Comparison of ENCODE assay signal across 23 cellular contexts in the genomic region with DNA sequence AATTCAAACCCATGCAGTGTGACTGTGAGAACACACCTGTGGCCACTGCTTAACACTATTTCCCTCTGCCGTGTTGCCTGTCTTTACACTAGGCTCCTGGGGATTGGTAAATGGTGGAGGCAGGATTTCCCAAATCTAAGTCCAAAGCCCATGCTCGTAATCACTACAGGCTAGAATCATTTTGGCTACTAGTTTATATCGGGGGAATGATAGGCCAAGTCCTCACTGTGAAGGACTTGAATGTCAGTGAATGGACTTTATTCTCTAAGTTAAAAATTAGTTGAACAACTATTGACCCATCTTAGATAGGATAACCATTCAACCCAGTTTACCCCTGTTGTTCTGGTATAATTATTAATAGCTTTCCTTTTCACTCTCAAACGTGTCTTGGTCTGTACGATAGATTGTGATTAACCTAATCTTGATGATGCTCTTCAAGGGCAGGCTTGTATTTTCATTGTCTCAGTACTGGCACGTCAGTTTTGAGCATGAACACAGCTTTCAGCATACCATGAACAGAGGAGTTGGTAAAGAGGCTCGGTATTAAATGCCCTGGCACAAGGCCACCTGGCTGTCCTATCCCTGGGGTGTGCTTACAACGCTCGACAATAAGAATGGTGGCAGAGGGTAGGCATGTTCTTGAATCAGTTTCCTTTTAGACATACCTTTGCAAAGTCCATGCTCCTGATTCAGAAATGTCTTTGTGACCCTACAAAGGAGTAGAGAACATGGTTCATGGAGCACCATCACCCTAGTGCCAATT.
"Had no signal": no experiment of that assay in that cellular context is flagged by ENCODE, and none has a peak within 500 bp of the region (broad histone marks: within the 10 kb centered on the region; RNA-seq: fewer than 3 reads in every experiment).

No MANE protein-coding gene starts in this region.

- H3K4me3 Mint-ChIP-seq: endodermal cell; naive thymus-derived CD4-positive, alpha-beta T cell; nephron progenitor cell; stimulated activated effector memory CD8-positive, alpha-beta T cell treated with anti-CD3 and anti-CD28 coated beads, Interleukin-12 subunit alpha, Interleukin-12 subunit beta, amount 100 ng/mL, for 72 hours; type B pancreatic cell had no signal

- ATAC-seq: foreskin keratinocyte; heart left ventricle; naive thymus-derived CD4-positive, alpha-beta T cell; stimulated activated effector memory CD8-positive, alpha-beta T cell treated with anti-CD3 and anti-CD28 coated beads, Interleukin-12 subunit alpha, Interleukin-12 subunit beta, amount 100 ng/mL, for 72 hours; stimulated activated naive CD8-positive, alpha-beta T cell treated with anti-CD3 and anti-CD28 coated beads, Interleukin-15, Interleukin-2, amounts not matched to agents 100 U/mL and 50 U/mL, for 24 hours had no signal

- H3K4me1 ChIP-seq: left ventricle myocardium inferior, right atrium auricular region, thyroid gland had no signal

- H3K27ac ChIP-seq: coronary artery, foreskin keratinocyte, heart left ventricle, left ventricle myocardium inferior, parathyroid adenoma, right atrium auricular region, suprapubic skin, thyroid gland had no signal

- H3K9me3 Mint-ChIP-seq: endodermal cell; naive thymus-derived CD4-positive, alpha-beta T cell; nephron progenitor cell; stimulated activated effector memory CD8-positive, alpha-beta T cell treated with anti-CD3 and anti-CD28 coated beads, Interleukin-12 subunit alpha, Interleukin-12 subunit beta, amount 100 ng/mL, for 72 hours; type B pancreatic cell had no signal

- H3K9ac ChIP-seq: parathyroid adenoma had no signal

- H3K4me3 ChIP-seq: coronary artery, heart left ventricle, left ventricle myocardium inferior, right atrium auricular region, suprapubic skin, thyroid gland had no signal

- H3K36me3 Mint-ChIP-seq: stimulated activated effector memory CD8-positive, alpha-beta T cell treated with anti-CD3 and anti-CD28 coated beads, Interleukin-12 subunit alpha, Interleukin-12 subunit beta, amount 100 ng/mL, for 72 hours; type B pancreatic cell had no signal

- H3K4me1 Mint-ChIP-seq: endodermal cell, nephron progenitor cell had no signal

- H3K27ac Mint-ChIP-seq: endodermal cell; naive thymus-derived CD4-positive, alpha-beta T cell; nephron progenitor cell; stimulated activated effector memory CD8-positive, alpha-beta T cell treated with anti-CD3 and anti-CD28 coated beads, Interleukin-12 subunit alpha, Interleukin-12 subunit beta, amount 100 ng/mL, for 72 hours; type B pancreatic cell had no signal

- H3K9me3 ChIP-seq: heart left ventricle, left ventricle myocardium inferior, right atrium auricular region, suprapubic skin, thyroid gland had no signal

- DNase-seq: effector CD4-positive, alpha-beta T cell; endodermal cell; erythroblast; foreskin keratinocyte; heart left ventricle; hypothalamus; left ventricle myocardium inferior; mesendoderm; naive thymus-derived CD4-positive, alpha-beta T cell; nephron progenitor cell; stimulated activated CD4-positive, alpha-beta T cell treated with anti-CD3 and anti-CD28 coated beads, Interleukin-4, amount 100 ng/mL, for 1 hour; stimulated activated CD8-positive, alpha-beta memory T cell treated with anti-CD3 and anti-CD28 coated beads, Interleukin-4, amount 100 ng/mL, for 48 hours; stimulated activated naive CD8-positive, alpha-beta T cell treated with anti-CD3 and anti-CD28 coated beads, Interleukin-15, Interleukin-2, amounts not matched to agents 100 U/mL and 50 U/mL, for 24 hours had no signal

- FAIRE-seq: endothelial cell of umbilical vein, islet of Langerhans, urothelium cell line had no signal

- H3K36me3 ChIP-seq: heart left ventricle, left ventricle myocardium inferior, right atrium auricular region, suprapubic skin, thyroid gland had no signal

- H3K27me3 ChIP-seq: foreskin keratinocyte, heart left ventricle, right atrium auricular region, suprapubic skin, thyroid gland had no signal

- H3K27me3 Mint-ChIP-seq: type B pancreatic cell had no signal
